Comparison of ENCODE assay signal across 1 cellular context in genomic region chr3:112308151-112308911, GRCh38.
TF ChIP-seq lines count a peak whose summit lies in the region.

No MANE protein-coding gene starts in this region.

TF ChIP-seq in K562, 482 proteins besides CTCF, POLR2A, EP300 and RAD21:
- TF ChIP-seq RFX1 (IDR thresholded peaks at IDR 0.05) (peak; percentile 37), NR2C2 (CRISPR knock-in tag; IDR thresholded peaks at IDR 0.05) (no peak), NR2C2 (tag; IDR thresholded peaks at IDR 0.05) (no peak), ATF4 (CRISPR knock-in tag; IDR thresholded peaks at IDR 0.05) (no peak), HIVEP1 (CRISPR knock-in tag; IDR thresholded peaks at IDR 0.05) (no peak), HOMEZ (CRISPR knock-in tag; IDR thresholded peaks at IDR 0.05) (no peak)
